Comparison of ENCODE assay signal across 9 cellular contexts in genomic region chr1:42958488-42959317, GRCh38. TPM values are rescaled to one million over a fixed set of nuclear protein-coding genes. Genes with fewer than 3 reads are reported as not detected.
DNase-seq lines count a peak whose midpoint lies in the region; ATAC-seq, FAIRE-seq and TF ChIP-seq lines count a peak whose summit lies in the region.
"Had no signal": no experiment of that assay in that cellular context is flagged by ENCODE, and none has a peak within 500 bp of the region (broad histone marks: within the 10 kb centered on the region; RNA-seq: fewer than 3 reads in every experiment).

TSS of gene SLC2A1 (minus strand) at chr1:42958868. CDS start at chr1:42958651, 217 bp downstream.

- no peaks in the 10 kb centered on the region for H3K9me3 ChIP-seq in HepG2 (ENCODE audit: low read length)

- peaks cover 40% of the 10 kb centered on the region for H3K36me3 Mint-ChIP-seq in activated CD4-positive, alpha-beta T cell treated with anti-CD3 and anti-CD28 coated beads, Interleukin-2, amount 10 ng/mL, durations not matched to agents 7 days and 5 days (ENCODE audit: low read depth)
- H3K36me3 Mint-ChIP-seq in dendritic cell treated with granulocyte-macrophage colony-stimulating factor and Interleukin-4, amounts not matched to agents 40 ng/mL and 50 ng/mL, for 4 days (ENCODE audit: low read depth), result peaks cover 18% of the 10 kb centered on the region

- in situ Hi-C loops in HepG2 (cut with HindIII; ENCODE audit: extremely low pct_ligation_motif_present, low pct_unique_long_range_greater_than_20kb), result loop anchor here (5.0 kb wide), 1 partner anchor 114 kb away; no protein-coding TSS in a partner anchor

- peaks cover 71% of the 10 kb centered on the region for H3K79me2 ChIP-seq in HepG2 (ENCODE audit: insufficient read depth, low read length)

- peak; percentile 42 for FAIRE-seq in HepG2 (lab: Jason Lieb, UNC)
- FAIRE-seq: colon had no signal

- H3K36me3 ChIP-seq in BJ (ENCODE audit: control insufficient read depth, insufficient read depth, low read length), result peaks cover under 1% of the 10 kb centered on the region; the same call in 1 of the 2 replicates
- H3K36me3 ChIP-seq in HepG2 (replicated peaks in 1 of 2; ENCODE audit: control insufficient read depth in 1 of 2, insufficient read depth in 2 of 2, low read length in 2 of 2), result peaks cover 19 to 28% of the 10 kb centered on the region in 2 experiments

- H3K4me3 ChIP-seq in BJ (ENCODE audit: low read depth, low read length) (peak within 1 kb of the TSS; percentile 87), HepG2 (replicated peaks in 1 of 3; ENCODE audit: insufficient read depth in 1 of 3, low read depth in 2 of 3, low read length in 3 of 3) (peak within 1 kb of the TSS; percentile 93 to 97 (median 97))

- H3K27me3 ChIP-seq in BJ (ENCODE audit: control insufficient read depth, insufficient read depth, low read length) (no peaks in the 10 kb centered on the region), HepG2 (ENCODE audit: control insufficient read depth in 1 of 2, insufficient read depth in 2 of 2, low read length in 2 of 2) (no peaks in the 10 kb centered on the region; a peak in 1 of 5 replicates)

- H3K4me2 ChIP-seq in HepG2 (ENCODE audit: low read depth, low read length), result peak within 1 kb of the TSS; percentile 93

- TF ChIP-seq CTCF in BJ (IDR thresholded peaks at IDR 0.05; ENCODE audit: insufficient read depth, low read depth, low read length), result no peak
- TF ChIP-seq CTCF in HepG2 (CRISPR knock-in tag; IDR thresholded peaks at IDR 0.05), result no peak

- peak within 1 kb of the TSS; percentile 98 for H3K27ac Mint-ChIP-seq in activated CD4-positive, alpha-beta T cell treated with anti-CD3 and anti-CD28 coated beads, Interleukin-2, amount 10 ng/mL, durations not matched to agents 7 days and 5 days
- H3K27ac Mint-ChIP-seq in dendritic cell treated with granulocyte-macrophage colony-stimulating factor and Interleukin-4, amounts not matched to agents 40 ng/mL and 50 ng/mL, for 4 days, result peak within 1 kb of the TSS; percentile 76

- TF ChIP-seq EP300 in HepG2 (IDR thresholded peaks at IDR 0.05; ENCODE audit: low read depth in 2 of 2, low read length in 2 of 2) (no peak), HepG2 (CRISPR knock-in tag; IDR thresholded peaks at IDR 0.05; ENCODE audit: borderline replicate concordance) (peak; percentile 33; the same call in 1 of the 2 replicates)

- H3K4me1 ChIP-seq in HepG2 (ENCODE audit: insufficient read depth, low read length), result peaks cover 68% of the 10 kb centered on the region

- peaks cover 41% of the 10 kb centered on the region for H4K20me1 ChIP-seq in HepG2 (ENCODE audit: insufficient read depth, low read length)

- ATAC-seq in GM19324 (IDR thresholded peaks at IDR 0.05; ENCODE audit: low FRiP score, unreplicated experiment) (peak; percentile 85), HG03460 (IDR thresholded peaks at IDR 0.05; ENCODE audit: unreplicated experiment) (peak; percentile 78), HepG2 (peak; percentile 87)

- peak; percentile 95 to 99 for TF ChIP-seq POLR2A in HepG2 (IDR thresholded peaks at IDR 0.05; ENCODE audit: insufficient read depth in 1 of 2, low read depth in 2 of 2, low read length in 2 of 2)

- peaks cover 61% of the 10 kb centered on the region for H3K4me1 Mint-ChIP-seq in activated CD4-positive, alpha-beta T cell treated with anti-CD3 and anti-CD28 coated beads, Interleukin-2, amount 10 ng/mL, durations not matched to agents 7 days and 5 days
- peaks cover 36% of the 10 kb centered on the region for H3K4me1 Mint-ChIP-seq in dendritic cell treated with granulocyte-macrophage colony-stimulating factor and Interleukin-4, amounts not matched to agents 40 ng/mL and 50 ng/mL, for 4 days (ENCODE audit: low read depth)

- H3K9me3 Mint-ChIP-seq in activated CD4-positive, alpha-beta T cell treated with anti-CD3 and anti-CD28 coated beads, Interleukin-2, amount 10 ng/mL, durations not matched to agents 7 days and 5 days, result no peaks in the 10 kb centered on the region
- H3K9me3 Mint-ChIP-seq in dendritic cell treated with granulocyte-macrophage colony-stimulating factor and Interleukin-4, amounts not matched to agents 40 ng/mL and 50 ng/mL, for 4 days, result no peaks in the 10 kb centered on the region

- no TSS peak for BruUV-seq in HepG2 (replicated peaks; lab: Mats Ljungman, UMichigan)

- intact Hi-C loops in dendritic cell treated with granulocyte-macrophage colony-stimulating factor and Interleukin-4, amounts not matched to agents 40 ng/mL and 50 ng/mL, for 4 days (cut with micrococcal nuclease), result loop anchor here (5.0 kb wide), 1 partner anchor 36 kb away; no protein-coding TSS in a partner anchor
- intact Hi-C loops in HepG2 (cut with micrococcal nuclease; ENCODE audit: unreplicated experiment), result loop anchor here (2.0 to 10.0 kb wide), 4 partner anchors 36 to 110 kb away; no protein-coding TSS in a partner anchor

- H3K9ac ChIP-seq in HepG2 (ENCODE audit: insufficient read depth, low read depth, low read length), result peak within 1 kb of the TSS; percentile 88

- 1% methylated on average over 25 of the region's 87 CpGs for WGBS in HepG2 (ENCODE audit: low lambda C conversion rate)

- POLR2A ChIA-PET in BJ (lab: Charles Lee), result interaction anchor here (0.6 kb wide), 1 partner anchor 10 kb away, joined by 4 read pairs; no protein-coding TSS in a partner anchor
- POLR2A ChIA-PET in activated CD4-positive, alpha-beta T cell treated with anti-CD3 and anti-CD28 coated beads, Interleukin-2, amount 10 ng/mL, durations not matched to agents 7 days and 5 days (lab: Charles Lee), result no interaction called here
- POLR2A ChIA-PET in HepG2 (lab: Yijun Ruan, JAX), result interaction anchor here (0.7 to 2.1 kb wide), 3 partner anchors 10 to 50 kb away, joined by 3 to 4 read pairs (median 3); no protein-coding TSS in a partner anchor

- H3K4me3 Mint-ChIP-seq in activated CD4-positive, alpha-beta T cell treated with anti-CD3 and anti-CD28 coated beads, Interleukin-2, amount 10 ng/mL, durations not matched to agents 7 days and 5 days, result peak within 1 kb of the TSS; percentile 96
- peak within 1 kb of the TSS; percentile 83 for H3K4me3 Mint-ChIP-seq in dendritic cell treated with granulocyte-macrophage colony-stimulating factor and Interleukin-4, amounts not matched to agents 40 ng/mL and 50 ng/mL, for 4 days

- H2AFZ ChIP-seq in HepG2 (ENCODE audit: low read length), result no peak within 1 kb of the TSS

- peak; percentile 37; the same call in 1 of the 2 replicates for TF ChIP-seq RAD21 in HepG2 (CRISPR knock-in tag; IDR thresholded peaks at IDR 0.05)

- H3K27ac ChIP-seq in HepG2 (ENCODE audit: extremely low read length, insufficient read depth, low read length), result peak within 1 kb of the TSS; percentile 80

- DNase-seq in BJ (ENCODE audit: low read depth), result peak; percentile 72
- peak; percentile 86 for DNase-seq in NCI-H524 treated with DMSO at 0.1 percent for 48 hours (lab: John Stamatoyannopoulos, UW)
- peak; percentile 96 for DNase-seq in activated CD4-positive, alpha-beta T cell treated with anti-CD3 and anti-CD28 coated beads, Interleukin-2, amount 10 ng/mL, durations not matched to agents 7 days and 5 days
- peak; percentile 92 for DNase-seq in HepG2 (ENCODE audit: low spot score)
- peak; percentile 89 to 92 for DNase-seq in stimulated activated CD4-positive, alpha-beta T cell treated with anti-CD3 and anti-CD28 coated beads, Interleukin-2, amount 100 ng/mL, for 48 hours

- CTCF ChIA-PET in BJ (lab: Yijun Ruan, JAX), result interaction anchor here (1.1 to 1.6 kb wide), 2 partner anchors 13 to 115 kb away, joined by 5 to 6 read pairs; no protein-coding TSS in a partner anchor
- CTCF ChIA-PET in activated CD4-positive, alpha-beta T cell treated with anti-CD3 and anti-CD28 coated beads, Interleukin-2, amount 10 ng/mL, durations not matched to agents 7 days and 5 days (lab: Charles Lee), result interaction anchor here (1.6 kb wide), 1 partner anchor 27 kb away, joined by 3 read pairs; no protein-coding TSS in a partner anchor
- CTCF ChIA-PET in HepG2 (lab: Yijun Ruan, JAX; ENCODE audit: low intra/inter-chr PET ratio, low total read pairs), result interaction anchor here (0.8 kb wide), 1 partner anchor 115 kb away, joined by 3 read pairs; no protein-coding TSS in a partner anchor

- peaks cover 13% of the 10 kb centered on the region for H3K27me3 Mint-ChIP-seq in activated CD4-positive, alpha-beta T cell treated with anti-CD3 and anti-CD28 coated beads, Interleukin-2, amount 10 ng/mL, durations not matched to agents 7 days and 5 days
- H3K27me3 Mint-ChIP-seq in dendritic cell treated with granulocyte-macrophage colony-stimulating factor and Interleukin-4, amounts not matched to agents 40 ng/mL and 50 ng/mL, for 4 days, result peaks cover 59% of the 10 kb centered on the region

TF ChIP-seq in HepG2, 621 proteins besides CTCF, POLR2A, EP300 and RAD21 (continues in another document):
- TF ChIP-seq SRSF9 (IDR thresholded peaks at IDR 0.05; ENCODE audit: borderline replicate concordance, insufficient read depth, low read depth, low read length, poor library complexity, severe bottlenecking), result no peak

RNA-seq across cellular contexts. Expression of gene SLC2A1, which starts in this region (rescaled TPM):
- polyA plus RNA-seq in BJ (2011; rRNA removed) (100 and 193 TPM in 2 replicates), HepG2 (2011; rRNA removed) (315 and 423 TPM in 2 replicates)
- polyA minus RNA-seq in BJ (2011; rRNA and poly(A)+ RNA removed), result 92.4 and 93.5 TPM in 2 replicates
- 100 to 1,000 TPM in 1 of 2 experiments, 10 to 100 TPM in 1; 98.0 to 109 TPM for total RNA-seq in activated CD4-positive, alpha-beta T cell treated with anti-CD3 and anti-CD28 coated beads, Interleukin-2, amount 10 ng/mL, durations not matched to agents 7 days and 5 days
- total RNA-seq in HepG2 (2016; rRNA removed; fragmentation: Illumina TruSeq; extraction: Trizol), result 54.3 and 125 TPM in 2 replicates
- total RNA-seq in HepG2 (2016; cell fraction: cytosol; rRNA removed; fragmentation: Illumina TruSeq; extraction: Trizol; ENCODE audit: low read depth), result 17.1 and 18.0 TPM in 2 replicates
- total RNA-seq in HepG2 (2016; cell fraction: insoluble cytoplasmic fraction; rRNA removed; fragmentation: Illumina TruSeq; extraction: Trizol), result 44.3 and 121 TPM in 2 replicates
- 38.1 and 44.0 TPM in 2 replicates for total RNA-seq in HepG2 (2016; cell fraction: membrane; rRNA removed; fragmentation: Illumina TruSeq; extraction: Trizol)
- total RNA-seq in HepG2 (2016; cell fraction: nucleus; rRNA removed; fragmentation: Illumina TruSeq; extraction: Trizol), result 146 and 160 TPM in 2 replicates
- polyA plus RNA-seq in HepG2 (2011; cell fraction: cytosol; rRNA removed), result 201 and 410 TPM in 2 replicates
- 305 and 663 TPM in 2 replicates for polyA plus RNA-seq in HepG2 (2011; cell fraction: nucleus; rRNA removed)
- polyA plus RNA-seq in HepG2 (2012), result 253 and 372 TPM in 2 replicates
- 10.8 and 11.3 TPM in 2 replicates for polyA plus RNA-seq in HepG2 (2016; cell fraction: cytosol; fragmentation: Illumina TruSeq; extraction: Trizol; ENCODE audit: low read depth)
- 47.5 and 58.0 TPM in 2 replicates for polyA plus RNA-seq in HepG2 (2016; cell fraction: insoluble cytoplasmic fraction; fragmentation: Illumina TruSeq; extraction: Trizol; ENCODE audit: low read depth)
- polyA plus RNA-seq in HepG2 (2016; cell fraction: membrane; fragmentation: Illumina TruSeq; extraction: Trizol; ENCODE audit: low read depth), result 20.7 and 24.0 TPM in 2 replicates
- 232 and 245 TPM in 2 replicates for polyA plus RNA-seq in HepG2 (2016; cell fraction: nucleus; fragmentation: Illumina TruSeq; extraction: Trizol; ENCODE audit: insufficient read depth, low read depth)
- polyA minus RNA-seq in HepG2 (2011; rRNA and poly(A)+ RNA removed; ENCODE audit: low replicate concordance), result 61.9 and 1,182 TPM in 2 replicates
- polyA minus RNA-seq in HepG2 (2011; cell fraction: cytosol; rRNA and poly(A)+ RNA removed), result 204 and 374 TPM in 2 replicates
- 146 and 207 TPM in 2 replicates for polyA minus RNA-seq in HepG2 (2011; cell fraction: nucleus; rRNA and poly(A)+ RNA removed)

Comparison
In these comparisons a context has a peak if more than half of its experiments do, and no peak if none do; other contexts are left out.
1. Peak in every context shown above with its lines: DNase-seq, ATAC-seq, H3K4me3 ChIP-seq and H3K27ac ChIP-seq.